ENCODE assay signal across 9 cellular contexts in genomic region chr6:108942556-108943492, GRCh38.
DNase-seq lines count a peak whose midpoint lies in the region; ATAC-seq lines count a peak whose summit lies in the region.
"Had no signal": no experiment of that assay in that cellular context is flagged by ENCODE, and none has a peak within 500 bp of the region (broad histone marks: within the 10 kb centered on the region; RNA-seq: fewer than 3 reads in every experiment).

No MANE protein-coding gene starts in this region.

- H3K9me3 Mint-ChIP-seq in activated naive CD4-positive, alpha-beta T cell treated with anti-CD3 and anti-CD28 coated beads, Interleukin-2, amount 50 U/mL, for 24 hours = peaks cover 5% of the 10 kb centered on the region

- no peak for ATAC-seq in GM21576 (IDR thresholded peaks at IDR 0.05; ENCODE audit: unreplicated experiment)

- H3K4me3 Mint-ChIP-seq in activated naive CD4-positive, alpha-beta T cell treated with anti-CD3 and anti-CD28 coated beads, Interleukin-2, amount 50 U/mL, for 24 hours = peak overlapping the region; percentile 81

- H3K9ac ChIP-seq in BLaER1 treated with 17β-estradiol and CSF1 and Interleukin-3, amounts not matched to agents 10 nM and 100 nM = peak overlapping the region in 6 of 11 experiments; percentile 18 to 89 (median 32); a peak in 5 of 22 replicates

- H3K27me3 Mint-ChIP-seq in activated naive CD4-positive, alpha-beta T cell treated with anti-CD3 and anti-CD28 coated beads, Interleukin-2, amount 50 U/mL, for 24 hours = no peaks in the 10 kb centered on the region

- H3K27ac Mint-ChIP-seq in activated naive CD4-positive, alpha-beta T cell treated with anti-CD3 and anti-CD28 coated beads, Interleukin-2, amount 50 U/mL, for 24 hours = peak overlapping the region; percentile 90

- peaks cover 58% of the 10 kb centered on the region for H3K4me1 Mint-ChIP-seq in activated naive CD4-positive, alpha-beta T cell treated with anti-CD3 and anti-CD28 coated beads, Interleukin-2, amount 50 U/mL, for 24 hours

- H3K4me2 ChIP-seq in BLaER1 treated with 17β-estradiol and CSF1 and Interleukin-3, amounts not matched to agents 10 nM and 100 nM = peak overlapping the region; percentile 47 to 91 (median 69)

- H3K4me1 ChIP-seq in BLaER1 treated with 17β-estradiol and CSF1 and Interleukin-3, amounts not matched to agents 10 nM and 100 nM = peaks cover 57 to 70% (median 62%) of the 10 kb centered on the region in 10 experiments

- peak overlapping the region in 7 of 11 experiments; percentile 2 to 95 (median 32); a peak in 10 of 22 replicates for H3K27ac ChIP-seq in BLaER1 treated with 17β-estradiol and CSF1 and Interleukin-3, amounts not matched to agents 10 nM and 100 nM
- H3K27ac ChIP-seq: C4-2B had no signal

- DNase-seq in UCSD-AML1 (lab: John Stamatoyannopoulos, UW; ENCODE audit: unreplicated experiment) = peak; percentile 29
- DNase-seq in stimulated activated CD4-positive, alpha-beta T cell treated with anti-CD3 and anti-CD28 coated beads, Interleukin-15, amount 100 ng/mL, for 1 hour (ENCODE audit: low read depth in 1 of 2, low spot score in 1 of 2) = peak; percentile 26 to 37
- DNase-seq in GM19240 (ENCODE audit: insufficient read length, low spot score) = no peak
- no peak for DNase-seq in D341Med (ENCODE audit: low spot score)
- DNase-seq in COLO668 (lab: John Stamatoyannopoulos, UW; ENCODE audit: unreplicated experiment) = no peak

- peaks cover 4% of the 10 kb centered on the region for H3K36me3 Mint-ChIP-seq in activated naive CD4-positive, alpha-beta T cell treated with anti-CD3 and anti-CD28 coated beads, Interleukin-2, amount 50 U/mL, for 24 hours

- H3K27me3 ChIP-seq in BLaER1 treated with 17β-estradiol and CSF1 and Interleukin-3, amounts not matched to agents 10 nM and 100 nM = no peaks in the 10 kb centered on the region

- H3K9me3 ChIP-seq in BLaER1 treated with 17β-estradiol and CSF1 and Interleukin-3, amounts not matched to agents 10 nM and 100 nM (replicated peaks in 1 of 11) = peaks cover 0 to 7% (median 4%) of the 10 kb centered on the region in 11 experiments; a peak in 9 of 22 replicates

- H4K20me1 ChIP-seq in BLaER1 treated with 17β-estradiol and CSF1 and Interleukin-3, amounts not matched to agents 10 nM and 100 nM = no peaks in the 10 kb centered on the region

- H3K4me3 ChIP-seq in BLaER1 treated with 17β-estradiol and CSF1 and Interleukin-3, amounts not matched to agents 10 nM and 100 nM = no peak overlapping the region

- no peaks in the 10 kb centered on the region for H3K36me3 ChIP-seq in BLaER1 treated with 17β-estradiol and CSF1 and Interleukin-3, amounts not matched to agents 10 nM and 100 nM

Comparison
In these comparisons a context has a peak if more than half of its experiments do, and no peak if none do; other contexts are left out.
1. DNase-seq: peak in UCSD-AML1 (single experiment) and stimulated activated CD4-positive, alpha-beta T cell treated with anti-CD3 and anti-CD28 coated beads, Interleukin-15, amount 100 ng/mL, for 1 hour (2 of 2); none in GM19240 (single experiment), D341Med (single experiment) and COLO668 (single experiment).